In genomic region chr10:593901-594457, GRCh38 we compare ENCODE assay signal across 15 cellular contexts.
DNase-seq lines count a peak whose midpoint lies in the region; ATAC-seq and TF ChIP-seq lines count a peak whose summit lies in the region.
"Had no signal": no experiment of that assay in that cellular context is flagged by ENCODE, and none has a peak within 500 bp of the region (broad histone marks: within the 10 kb centered on the region; RNA-seq: fewer than 3 reads in every experiment).

No MANE protein-coding gene starts in this region.

- H2AFZ ChIP-seq in neuronal stem cell (ENCODE audit: low read length) = no peak overlapping the region

- peaks cover 14 to 16% of the 10 kb centered on the region in 2 donors for H3K4me1 ChIP-seq in neuronal stem cell (ENCODE audit: control insufficient read depth in 2 of 2, insufficient read depth in 1 of 2, low read depth in 1 of 2, low read length in 2 of 2)
- no peaks in the 10 kb centered on the region for H3K4me1 ChIP-seq in Peyer's patch

- peaks cover 20% of the 10 kb centered on the region for H3K79me1 ChIP-seq in neuronal stem cell (ENCODE audit: low read depth, low read length)

- TF ChIP-seq POLR2A in Peyer's patch (IDR thresholded peaks at IDR 0.05) = no peak

- TF ChIP-seq CTCF in AG04450 (IDR thresholded peaks at IDR 0.05; ENCODE audit: low read depth, low read length) = no peak
- TF ChIP-seq CTCF in WI38 (IDR thresholded peaks at IDR 0.05; ENCODE audit: low read depth, low read length) = no peak
- TF ChIP-seq CTCF in glutamatergic neuron (IDR thresholded peaks at IDR 0.05; ENCODE audit: partially characterized antibody, unreplicated experiment) = no peak
- no peak for TF ChIP-seq CTCF in Peyer's patch (IDR thresholded peaks at IDR 0.05)

- H4K8ac ChIP-seq in neuronal stem cell (ENCODE audit: low read depth, low read length) = no peak overlapping the region

- no peak overlapping the region for H3K4me2 ChIP-seq in neuronal stem cell (ENCODE audit: insufficient read depth, low read length, poor library complexity, severe bottlenecking)
- H3K4me2 ChIP-seq: SK-N-SH had no signal

- H3K9me3 ChIP-seq in AG04450 (ENCODE audit: control insufficient read depth, insufficient read depth, low read length) (no peaks in the 10 kb centered on the region; the same call in 1 of the 2 replicates), neuronal stem cell (replicated peaks in 1 of 2; ENCODE audit: control insufficient read depth in 2 of 2, insufficient read depth in 1 of 2, low read depth in 1 of 2, low read length in 2 of 2) (no peaks in the 10 kb centered on the region), Peyer's patch (no peaks in the 10 kb centered on the region)
- H3K9me3 ChIP-seq: SK-N-SH had no signal

- no CpG with 5 or more reads among the region's 17 CpGs for WGBS in neuronal stem cell (ENCODE audit: extremely low coverage in 2 of 2, insufficient read length in 2 of 2, insufficient replicate concordance in 1 of 2), 2 donors

- peaks cover 4% of the 10 kb centered on the region for H3K36me3 Mint-ChIP-seq in glutamatergic neuron (ENCODE audit: unreplicated experiment)

- H3K14ac ChIP-seq in neuronal stem cell (ENCODE audit: low read length) = peak overlapping the region; percentile 10

- no peak overlapping the region for H2AK5ac ChIP-seq in neuronal stem cell (ENCODE audit: low read depth, low read length)

- H3K9me3 Mint-ChIP-seq in glutamatergic neuron (ENCODE audit: unreplicated experiment) = peaks cover 11% of the 10 kb centered on the region
- H3K9me3 Mint-ChIP-seq: stimulated activated naive CD8-positive, alpha-beta T cell treated with anti-CD3 and anti-CD28 coated beads, Interleukin-15, amount 100 ng/mL, for 72 hours had no signal

- H3K27me3 Mint-ChIP-seq in glutamatergic neuron (ENCODE audit: unreplicated experiment) = peaks cover 13% of the 10 kb centered on the region

- H2BK12ac ChIP-seq in neuronal stem cell (ENCODE audit: low read length) = no peak overlapping the region

- CTCF ChIA-PET in AG04450 (lab: Charles Lee) = no interaction called here

- no peak overlapping the region for H3K4ac ChIP-seq in neuronal stem cell (ENCODE audit: low read length)

- H3K27ac ChIP-seq in AG04450 (ENCODE audit: low read depth, low read length) (peak overlapping the region; percentile 77), neuronal stem cell (replicated peaks; ENCODE audit: low read length) (no peak overlapping the region), Peyer's patch (no peak overlapping the region)
- H3K27ac ChIP-seq: VCaP had no signal

- H3K4me3 Mint-ChIP-seq in glutamatergic neuron (ENCODE audit: unreplicated experiment) = no peak overlapping the region
- H3K4me3 Mint-ChIP-seq: stimulated activated naive CD8-positive, alpha-beta T cell treated with anti-CD3 and anti-CD28 coated beads, Interleukin-15, amount 100 ng/mL, for 72 hours had no signal

- DNase-seq in AG04450 (ENCODE audit: low read depth, low spot score) = peak; percentile 38
- no peak for DNase-seq in glutamatergic neuron
- DNase-seq in neuronal stem cell (ENCODE audit: low spot score) = no peak
- no peak for DNase-seq in NCI-H526 (lab: John Stamatoyannopoulos, UW)
- no peak for DNase-seq in Peyer's patch
- no peak for DNase-seq in stimulated activated naive CD4-positive, alpha-beta T cell (lab: John Stamatoyannopoulos, UW)
- DNase-seq: ACHN; activated effector memory CD4-positive, alpha-beta T cell treated with anti-CD3 and anti-CD28 coated beads, Interleukin-2, amount 50 U/mL, for 16 hours; caudate nucleus; MV-4-11; SK-N-SH; stimulated activated naive CD8-positive, alpha-beta T cell treated with anti-CD3 and anti-CD28 coated beads, Interleukin-15, amount 100 ng/mL, for 72 hours had no signal

- H3K36me3 ChIP-seq in neuronal stem cell (replicated peaks in 1 of 2; ENCODE audit: control insufficient read depth in 2 of 2, insufficient read depth in 2 of 2, low read length in 2 of 2) (no peaks in the 10 kb centered on the region), Peyer's patch (no peaks in the 10 kb centered on the region)

- no peak overlapping the region for H3K4me3 ChIP-seq in AG04450 (ENCODE audit: low read depth, low read length)
- peak overlapping the region; percentile 32 for H3K4me3 ChIP-seq in WI38 (ENCODE audit: low read depth, low read length)
- H3K4me3 ChIP-seq in neuronal stem cell (ENCODE audit: low read length in 2 of 2) = no peak overlapping the region
- no peak overlapping the region for H3K4me3 ChIP-seq in Peyer's patch

- peak overlapping the region; percentile 9 for H3K27ac Mint-ChIP-seq in glutamatergic neuron (ENCODE audit: unreplicated experiment)
- H3K27ac Mint-ChIP-seq: stimulated activated naive CD8-positive, alpha-beta T cell treated with anti-CD3 and anti-CD28 coated beads, Interleukin-15, amount 100 ng/mL, for 72 hours had no signal

- H2BK15ac ChIP-seq in neuronal stem cell (ENCODE audit: low read length) = no peak overlapping the region

- H3K18ac ChIP-seq in neuronal stem cell (ENCODE audit: low read length) = no peak overlapping the region

- no peak overlapping the region for H3K23ac ChIP-seq in neuronal stem cell (ENCODE audit: low read depth, low read length, poor library complexity)

- H4K91ac ChIP-seq in neuronal stem cell (ENCODE audit: low read depth, low read length, poor library complexity) = no peak overlapping the region

- peaks cover 41% of the 10 kb centered on the region for H3K4me1 Mint-ChIP-seq in glutamatergic neuron (ENCODE audit: low read depth, unreplicated experiment)
- H3K4me1 Mint-ChIP-seq: stimulated activated naive CD8-positive, alpha-beta T cell treated with anti-CD3 and anti-CD28 coated beads, Interleukin-15, amount 100 ng/mL, for 72 hours had no signal

- H3K9ac ChIP-seq in neuronal stem cell (ENCODE audit: low read depth, low read length, poor library complexity) = no peak overlapping the region
- H3K9ac ChIP-seq: SK-N-SH had no signal

- no peak overlapping the region for H2BK120ac ChIP-seq in neuronal stem cell (ENCODE audit: low read depth, low read length)

- POLR2A ChIA-PET in AG04450 (lab: Yijun Ruan, JAX) = interaction anchor here (1.1 kb wide), 1 partner anchor 31 kb away, joined by 3 read pairs; no protein-coding TSS in a partner anchor

- no peak overlapping the region for H2BK5ac ChIP-seq in neuronal stem cell (ENCODE audit: low read length)

- H3K27me3 ChIP-seq in AG04450 (ENCODE audit: control insufficient read depth, insufficient read depth, low read length) (no peaks in the 10 kb centered on the region), neuronal stem cell (ENCODE audit: control insufficient read depth in 3 of 3, insufficient read depth in 3 of 3, low read depth in 1 of 3, low read length in 3 of 3) (no peaks in the 10 kb centered on the region), Peyer's patch (no peaks in the 10 kb centered on the region)

- ATAC-seq in GM19328 (IDR thresholded peaks at IDR 0.05; ENCODE audit: unreplicated experiment) = no peak
- ATAC-seq: stimulated activated naive CD8-positive, alpha-beta T cell treated with anti-CD3 and anti-CD28 coated beads, Interleukin-15, amount 100 ng/mL, for 72 hours had no signal
